Comparison of ENCODE assay signal across 18 cellular contexts in the genomic region with DNA sequence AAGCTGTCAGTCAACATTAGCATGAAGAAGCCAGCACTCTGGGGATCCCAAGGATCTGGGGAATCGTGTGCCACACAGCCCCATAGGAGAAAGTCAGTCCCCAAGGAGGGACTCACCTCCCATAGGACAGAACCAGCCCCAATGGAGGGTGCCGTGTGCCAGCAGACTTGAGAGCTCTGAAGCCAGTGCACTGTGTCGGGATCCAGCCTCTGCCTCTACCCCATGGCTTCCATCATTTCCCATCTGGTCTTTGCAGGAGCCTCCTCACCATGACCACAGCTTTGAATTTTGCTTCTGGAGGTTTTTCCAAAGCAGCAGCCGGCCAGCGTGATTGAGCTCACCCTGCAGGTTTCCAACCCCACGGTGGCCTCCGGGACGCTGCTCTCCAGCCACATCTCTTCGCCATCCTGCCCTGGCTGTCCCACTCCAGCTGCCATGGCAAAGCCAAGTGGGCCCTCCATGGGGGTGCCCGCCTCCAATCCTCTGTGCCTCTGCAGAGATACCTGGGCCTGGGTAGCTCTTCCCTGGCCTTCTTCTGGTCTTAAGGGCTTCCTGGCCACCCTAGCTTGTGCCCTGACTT.
DNase-seq lines count a peak whose midpoint lies in the region; TF ChIP-seq lines count a peak whose summit lies in the region.
"Had no signal": no experiment of that assay in that cellular context is flagged by ENCODE, and none has a peak within 500 bp of the region (broad histone marks: within the 10 kb centered on the region; RNA-seq: fewer than 3 reads in every experiment).

No MANE protein-coding gene starts in this region.

- intact Hi-C loops in posterior vena cava (cut with DNase I) = no loop called here

- in situ Hi-C loops in GM13976 (cut with MboI; ENCODE audit: low sequenced_read_pairs, unreplicated experiment) = no loop called here

- no peak overlapping the region for H3K27ac ChIP-seq in coronary artery
- H3K27ac ChIP-seq: BLaER1 had no signal

- no peak overlapping the region for H3K4me3 ChIP-seq in coronary artery
- H3K4me3 ChIP-seq: BLaER1 had no signal

- TF ChIP-seq CTCF in coronary artery (IDR thresholded peaks at IDR 0.05) = no peak
- TF ChIP-seq CTCF in GM13976 (IDR thresholded peaks at IDR 0.05; ENCODE audit: borderline replicate concordance, control extremely low read depth, extremely low read depth, insufficient read depth, missing control alignments) = no peak

- DNase-seq in Daoy (ENCODE audit: low read depth) (peak; percentile 2), coronary artery (ENCODE audit: low spot score) (peak; percentile 58), posterior vena cava (ENCODE audit: low spot score) (peak; percentile 53), ureter (ENCODE audit: low spot score) (peak; percentile 35), GM13976 (ENCODE audit: low spot score) (no peak), germinal center (ENCODE audit: low spot score) (no peak)
- no peak for DNase-seq in activated naive CD4-positive, alpha-beta T cell (lab: John Stamatoyannopoulos, UW)
- DNase-seq: GOT3, HCEC 1CT, KBM-7, MV-4-11, NCI-H1105, NCI-H1436 treated with DMSO at 0.1 percent for 48 hours, NCI-H1930, NCI-H2107, NCI-H524 treated with DMSO at 0.1 percent for 48 hours, NCI-H774 had no signal

Comparison
In these comparisons a context has a peak if more than half of its experiments do, and no peak if none do; other contexts are left out.
1. DNase-seq: peak in Daoy (single experiment), coronary artery (single experiment), posterior vena cava (single experiment) and ureter (single experiment); none in GM13976 (single experiment), activated naive CD4-positive, alpha-beta T cell (0 of 4) and germinal center (single experiment).